ENCODE assay signal across 8 cellular contexts in genomic region chr10:58266003-58266825, GRCh38. TPM values are rescaled to one million over a fixed set of nuclear protein-coding genes. Genes with fewer than 3 reads are reported as not detected.
DNase-seq lines count a peak whose midpoint lies in the region; ATAC-seq and TF ChIP-seq lines count a peak whose summit lies in the region.

No MANE protein-coding gene starts in this region.

- H3K9me3 ChIP-seq in ES-I3 (ENCODE audit: control insufficient read depth, insufficient read depth, low read length) (no peaks in the 10 kb centered on the region), spleen (no peaks in the 10 kb centered on the region)

- no peak for TF ChIP-seq CTCF in spleen (IDR thresholded peaks at IDR 0.05 in 8 of 11, conservative IDR thresholded peaks at IDR 0.05 in 3 of 11)

- H3K4me1 ChIP-seq in ES-I3 (ENCODE audit: insufficient read depth, low read length) (peaks cover 7% of the 10 kb centered on the region; the same call in 1 of the 2 replicates), spleen (peaks cover 12 to 81% (median 45%) of the 10 kb centered on the region in 6 donors)

- H3K4me3 ChIP-seq in spleen, result peak overlapping the region; percentile 57 to 88 (median 70)

- H3K27ac ChIP-seq in angular gyrus (ENCODE audit: low read depth, low read length), result peak overlapping the region; percentile 48
- H3K27ac ChIP-seq in spleen, result peak overlapping the region; percentile 91 to 99 (median 98)

- no peaks in the 10 kb centered on the region for H3K27me3 ChIP-seq in spleen (replicated peaks in 1 of 7)

- ATAC-seq in GM21825 (IDR thresholded peaks at IDR 0.05; ENCODE audit: unreplicated experiment), result peak; percentile 18
- ATAC-seq in GM21526 (IDR thresholded peaks at IDR 0.05; ENCODE audit: low FRiP score, unreplicated experiment), result no peak

- H3K9ac ChIP-seq in ES-I3 (ENCODE audit: low read depth, low read length), result peak overlapping the region; percentile 72

- no peak for TF ChIP-seq POLR2A in spleen (IDR thresholded peaks at IDR 0.05)

- WGBS in spleen, 5 donors, result 3 to 4% (median 4%) methylated on average over 14 of the region's 14 CpGs

- peak; percentile 34 for DNase-seq in NCI-H460 (ENCODE audit: extremely low read depth, low read depth)
- DNase-seq in iris pigment epithelial cell (ENCODE audit: low read depth), result peak; percentile 83
- no peak for DNase-seq in spleen
- DNase-seq in islet precursor cell, result no peak

- H3K36me3 ChIP-seq in ES-I3 (ENCODE audit: insufficient read depth, low read length) (no peaks in the 10 kb centered on the region), spleen (no peaks in the 10 kb centered on the region)

- intact Hi-C loops in spleen (cut with DNase I; ENCODE audit: low total_unique reads), result no loop called here

RNA-seq across cellular contexts. Expression of gene IPMK, which starts 1.5 kb away (rescaled TPM):
- total RNA-seq in NCI-H460 (2014; rRNA removed; shearing (Covaris generic)), result 9.6 and 10.7 TPM in 2 replicates
- polyA plus RNA-seq in NCI-H460 (2014; cell fraction: nucleus; rRNA removed), result 3.3 and 7.3 TPM in 2 replicates
- 10 to 100 TPM; 12.3 to 17.2 (median 13.6) TPM for total RNA-seq in spleen
- polyA plus RNA-seq in spleen, result 1 to 10 TPM; 2.9 to 4.3 (median 3.4) TPM

RNA-seq across cellular contexts. Expression of gene CISD1, which starts 2.7 kb away (rescaled TPM):
- total RNA-seq in NCI-H460 (2014; rRNA removed; shearing (Covaris generic)), result 71.7 and 77.7 TPM in 2 replicates
- polyA plus RNA-seq in NCI-H460 (2014; cell fraction: nucleus; rRNA removed), result 36.7 and 42.0 TPM in 2 replicates
- total RNA-seq in spleen, result 10 to 100 TPM in 5 of 7 donors, 1 to 10 TPM in 2; 7.1 to 26.5 (median 17.3) TPM
- polyA plus RNA-seq in spleen, result 10 to 100 TPM in 2 of 3 donors, 1 to 10 TPM in 1; 8.5 to 26.4 (median 24.5) TPM

Comparison
In these comparisons a context has a peak if more than half of its experiments do, and no peak if none do; other contexts are left out.
1. DNase-seq: peak in NCI-H460 (single experiment) and iris pigment epithelial cell (single experiment); none in spleen (single experiment) and islet precursor cell (single experiment).